In the genomic region with DNA sequence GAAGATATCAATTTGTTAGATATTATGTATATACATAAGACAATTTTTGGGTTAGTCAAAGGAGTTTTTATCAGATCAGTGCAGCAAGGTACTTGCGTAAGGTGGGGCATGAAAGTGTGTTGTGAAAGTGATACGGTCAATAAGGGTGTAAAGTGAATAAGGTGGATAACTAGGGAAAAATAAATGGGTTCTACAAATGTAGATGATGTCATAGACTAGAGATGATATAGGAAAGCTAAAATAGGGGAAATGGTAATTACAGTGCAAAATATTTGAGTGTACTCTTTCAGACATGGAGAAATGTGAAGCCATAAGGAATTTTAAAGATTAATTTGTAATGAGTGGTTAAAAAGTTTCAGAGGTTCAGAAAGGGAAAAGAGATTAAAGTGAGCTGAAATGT, we compare ENCODE assay signal across 11 cellular contexts.
"Had no signal": no experiment of that assay in that cellular context is flagged by ENCODE, and none has a peak within 500 bp of the region (broad histone marks: within the 10 kb centered on the region; RNA-seq: fewer than 3 reads in every experiment).

No MANE protein-coding gene starts in this region.

- H3K4me3 ChIP-seq: GM23248, GM23338, HAP-1 had no signal

- H3K27ac ChIP-seq: GM23248 had no signal

- H3K4me2 ChIP-seq: GM23338 had no signal

- H3K36me3 ChIP-seq: HAP-1 had no signal

- ATAC-seq: GM23338, HCT116 had no signal

- H3K9ac ChIP-seq: GM23248 had no signal

- H3K4me1 ChIP-seq: HAP-1 had no signal

- DNase-seq: GM23248, GOT3, H7, H9, HCEC 1CT, HFFc6 had no signal

- H3K9me3 ChIP-seq: HAP-1 had no signal

- H2AFZ ChIP-seq: GM23248, GM23338 had no signal

- FAIRE-seq: H1, H54 had no signal
